In the genomic region with DNA sequence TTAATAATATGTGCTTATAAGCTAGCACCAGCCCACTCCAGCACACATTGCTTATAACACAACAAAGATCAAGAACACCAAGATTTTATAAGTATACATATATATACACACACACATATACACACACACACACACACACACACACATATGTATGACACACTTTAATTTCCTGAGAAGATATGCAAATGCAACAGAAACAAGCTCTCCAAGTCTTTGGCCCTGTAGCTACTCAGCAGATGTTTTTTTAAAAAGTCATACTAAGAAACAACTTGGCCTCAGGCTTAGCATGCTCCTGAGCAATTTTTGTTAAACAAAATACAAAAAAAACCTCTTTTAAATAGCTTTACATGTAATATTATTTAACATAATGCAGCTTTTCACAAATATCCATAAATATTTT, we compare ENCODE assay signal across 20 cellular contexts.
"Had no signal": no experiment of that assay in that cellular context is flagged by ENCODE, and none has a peak within 500 bp of the region (broad histone marks: within the 10 kb centered on the region; RNA-seq: fewer than 3 reads in every experiment).

No MANE protein-coding gene starts in this region.

- ATAC-seq: PC-3, T-helper 17 cell, WTC11 had no signal

- DNase-seq: activated CD4-positive, alpha-beta T cell treated with anti-CD3 and anti-CD28 coated beads for 48 hours; activated CD4-positive, alpha-beta T cell treated with anti-CD3 and anti-CD28 coated beads, Interleukin-2, amount 50 U/mL, for 4 hours; activated CD4-positive, CD25-positive, alpha-beta regulatory T cell treated with anti-CD3 and anti-CD28 coated beads, Interleukin-2, amount 50 U/mL, for 72 hours; activated CD8-positive, alpha-beta memory T cell treated with anti-CD3 and anti-CD28 coated beads, Interleukin-2, amount 50 U/mL, for 48 hours; activated CD8-positive, alpha-beta T cell treated with anti-CD3 and anti-CD28 coated beads, Interleukin-2, amount 10 ng/mL, durations not matched to agents 7 days and 5 days; activated T-cell treated with anti-CD3 and anti-CD28 coated beads, Interleukin-2, amount 50 U/mL, for 1 hour; amygdala; brain microvascular endothelial cell; colonic mucosa; MG63; NCI-H1092 treated with DMSO at 0.1 percent for 48 hours; NCI-H1417 treated with DMSO at 0.1 percent for 48 hours; NCI-H1694; NCI-H2029 treated with DMSO at 0.1 percent for 48 hours; NCI-H510A treated with DMSO at 0.1 percent for 48 hours; PC-3; SHP77 treated with DMSO at 0.1 percent for 48 hours; T-helper 17 cell; T-helper 9 cell had no signal

- H3K4me3 ChIP-seq: colonic mucosa, MG63 had no signal
